Comparison of ENCODE assay signal across 13 cellular contexts in the genomic region with DNA sequence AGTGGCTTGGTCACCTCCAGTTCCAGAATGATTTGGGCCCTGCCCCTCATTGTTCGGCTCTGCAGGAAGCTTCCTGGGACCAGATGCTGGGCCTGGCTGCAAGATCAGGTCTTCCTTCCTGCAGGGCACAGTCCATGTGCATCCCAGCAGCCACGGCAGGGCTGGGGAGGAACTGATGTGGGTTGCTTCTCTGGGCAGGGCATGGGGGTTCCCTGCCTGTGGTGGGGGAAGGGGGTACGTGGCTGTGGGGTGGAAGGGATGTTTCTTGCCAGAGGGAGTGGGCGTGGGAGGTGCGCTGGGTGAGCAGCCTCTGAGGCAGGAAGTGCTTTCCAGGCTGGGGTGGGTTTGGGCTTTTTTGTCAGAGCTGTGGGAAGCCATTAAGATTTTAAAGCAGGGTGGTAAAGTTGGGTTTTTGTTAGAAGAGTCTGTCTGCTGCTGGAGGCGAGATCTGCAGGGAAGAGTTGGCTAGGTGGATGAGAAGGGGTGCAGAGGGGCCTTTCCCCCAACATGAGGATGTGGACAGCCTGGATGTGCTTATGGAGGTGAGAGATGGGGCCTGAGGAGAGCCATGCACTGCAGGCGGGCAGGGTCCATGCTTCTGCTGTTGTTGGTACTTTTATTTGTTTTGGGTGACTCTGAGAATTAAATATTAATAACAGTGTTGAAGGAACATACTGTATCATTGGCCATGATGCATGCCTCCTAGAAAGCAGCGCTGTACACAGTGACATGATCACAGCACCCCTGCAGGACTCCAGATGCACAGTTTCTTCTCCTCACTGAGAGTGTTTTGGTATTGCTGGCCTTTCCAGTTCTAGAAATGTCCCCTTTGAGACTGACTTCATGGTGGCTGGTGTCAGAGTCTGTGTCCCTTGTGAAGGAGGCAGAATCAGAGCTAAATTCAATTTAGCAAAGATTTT. TPM values are rescaled to one million over a fixed set of nuclear protein-coding genes. Genes with fewer than 3 reads are reported as not detected.
DNase-seq lines count a peak whose midpoint lies in the region; ATAC-seq, FAIRE-seq and TF ChIP-seq lines count a peak whose summit lies in the region.
"Had no signal": no experiment of that assay in that cellular context is flagged by ENCODE, and none has a peak within 500 bp of the region (broad histone marks: within the 10 kb centered on the region; RNA-seq: fewer than 3 reads in every experiment).

No MANE protein-coding gene starts in this region.

- H3K9me3 ChIP-seq in CD8-positive, alpha-beta T cell (ENCODE audit: low read length): no peaks in the 10 kb centered on the region
- no peaks in the 10 kb centered on the region for H3K9me3 ChIP-seq in Panc1 (ENCODE audit: control insufficient read depth, insufficient read depth, low read depth, low read length)
- no peaks in the 10 kb centered on the region for H3K9me3 ChIP-seq in neural progenitor cell (ENCODE audit: low read depth)
- H3K9me3 ChIP-seq: Peyer's patch had no signal

- no peak overlapping the region for H3K9ac ChIP-seq in neural progenitor cell

- H3K4me1 ChIP-seq in CD8-positive, alpha-beta T cell (ENCODE audit: insufficient read depth, low read length): peaks cover 63% of the 10 kb centered on the region
- H3K4me1 ChIP-seq in Panc1 (ENCODE audit: control insufficient read depth, insufficient read depth, low read length) (no peaks in the 10 kb centered on the region; the same call in 1 of the 2 replicates), neural progenitor cell (peaks cover 8% of the 10 kb centered on the region)

- no peak overlapping the region for H3K27ac ChIP-seq in CD8-positive, alpha-beta T cell (ENCODE audit: low read depth, low read length)
- H3K27ac ChIP-seq in Panc1 (ENCODE audit: low read length) (no peak overlapping the region), neural progenitor cell (no peak overlapping the region)
- H3K27ac ChIP-seq: hepatocyte had no signal

- no peak overlapping the region for H2AFZ ChIP-seq in neural progenitor cell (replicated peaks)
- H2AFZ ChIP-seq: hepatocyte had no signal

- peaks cover 74% of the 10 kb centered on the region for H3K4me1 Mint-ChIP-seq in CD8-positive, alpha-beta T cell (ENCODE audit: low read depth)
- peaks cover 10% of the 10 kb centered on the region for H3K4me1 Mint-ChIP-seq in neural progenitor cell

- H3K4me2 ChIP-seq in neural progenitor cell: no peak overlapping the region
- H3K4me2 ChIP-seq: hepatocyte had no signal

- H3K4me3 ChIP-seq in CD8-positive, alpha-beta T cell (ENCODE audit: low read depth, low read length): peak overlapping the region; percentile 13
- H3K4me3 ChIP-seq in Panc1 (ENCODE audit: low read depth in 2 of 2, low read length in 2 of 2) (no peak overlapping the region), neural progenitor cell (no peak overlapping the region)
- H3K4me3 ChIP-seq: hepatocyte, Peyer's patch had no signal

- in situ Hi-C loops in Panc1 (cut with HindIII; ENCODE audit: low pct_unique_long_range_greater_than_20kb, low sequenced_read_pairs): loop anchor here (5.0 kb wide), 1 partner anchor 52 kb away; no protein-coding TSS in a partner anchor

- H3K4me3 Mint-ChIP-seq in CD8-positive, alpha-beta T cell: peak overlapping the region; percentile 54
- H3K4me3 Mint-ChIP-seq in neural progenitor cell: peak overlapping the region; percentile 43

- no TSS peak for BruUV-seq in Panc1 (replicated peaks; lab: Mats Ljungman, UMichigan)

- H4K20me1 ChIP-seq in neural progenitor cell (ENCODE audit: low read depth): no peaks in the 10 kb centered on the region

- no peaks in the 10 kb centered on the region for H3K79me2 ChIP-seq in neural progenitor cell (ENCODE audit: low read depth)
- H3K79me2 ChIP-seq: hepatocyte had no signal

- peaks cover 7% of the 10 kb centered on the region for H3K36me3 ChIP-seq in CD8-positive, alpha-beta T cell (ENCODE audit: insufficient read depth, low read length)
- H3K36me3 ChIP-seq in Panc1 (ENCODE audit: control insufficient read depth, insufficient read depth, low read length) (no peaks in the 10 kb centered on the region; the same call in 1 of the 2 replicates), neural progenitor cell (no peaks in the 10 kb centered on the region)

- no peaks in the 10 kb centered on the region for H3K27me3 ChIP-seq in CD8-positive, alpha-beta T cell (ENCODE audit: insufficient read depth, low read length)
- no peaks in the 10 kb centered on the region for H3K27me3 ChIP-seq in Panc1 (ENCODE audit: control insufficient read depth, insufficient read depth, low read length)
- no peaks in the 10 kb centered on the region for H3K27me3 ChIP-seq in neural progenitor cell
- H3K27me3 ChIP-seq: hepatocyte, Peyer's patch had no signal

- POLR2A ChIA-PET in CD8-positive, alpha-beta T cell (lab: Charles Lee): interaction anchor here (0.9 to 2.2 kb wide), 8 partner anchors 11 to 132 kb away, joined by 3 to 8 read pairs (median 4); no protein-coding TSS in a partner anchor
- POLR2A ChIA-PET in Panc1 (lab: Charles Lee): no interaction called here

- H3K27me3 Mint-ChIP-seq in CD8-positive, alpha-beta T cell (ENCODE audit: low read depth): no peaks in the 10 kb centered on the region
- H3K27me3 Mint-ChIP-seq in neural progenitor cell (ENCODE audit: insufficient read depth, low read depth): peaks cover 7% of the 10 kb centered on the region

- intact Hi-C loops in CD8-positive, alpha-beta T cell (cut with DNase I, micrococcal nuclease): loop anchor here (2.0 to 5.0 kb wide), 2 partner anchors 13 to 42 kb away; no protein-coding TSS in a partner anchor
- intact Hi-C loops in Panc1 (cut with micrococcal nuclease; ENCODE audit: unreplicated experiment): no loop called here

- peak; percentile 64 for ATAC-seq in CD8-positive, alpha-beta T cell
- ATAC-seq in Panc1 (peak; percentile 17; the same call in 1 of the 2 replicates), GM19023 (IDR thresholded peaks at IDR 0.05; ENCODE audit: unreplicated experiment) (no peak)
- peak; percentile 58 to 70 for ATAC-seq in activated naive CD4-positive, alpha-beta T cell treated with anti-CD3 and anti-CD28 coated beads, Interleukin-2, amount 50 U/mL, for 72 hours

- CTCF ChIA-PET in CD8-positive, alpha-beta T cell (lab: Charles Lee): interaction anchor here (1.2 to 20.8 kb wide), 5 partner anchors 16 to 138 kb away, joined by 3 to 847 read pairs (median 4); no protein-coding TSS in a partner anchor
- CTCF ChIA-PET in Panc1 (lab: Charles Lee): no interaction called here

- FAIRE-seq in GM19239 (lab: Jason Lieb, UNC): no peak
- FAIRE-seq: urothelium cell line had no signal

- TF ChIP-seq CTCF in CD8-positive, alpha-beta T cell (IDR thresholded peaks at IDR 0.05): no peak
- TF ChIP-seq CTCF in Panc1 (IDR thresholded peaks at IDR 0.05) (no peak), neural progenitor cell (IDR thresholded peaks at IDR 0.05) (no peak)

- peak overlapping the region; percentile 87 for H3K27ac Mint-ChIP-seq in CD8-positive, alpha-beta T cell
- H3K27ac Mint-ChIP-seq in activated naive CD4-positive, alpha-beta T cell treated with anti-CD3 and anti-CD28 coated beads, Interleukin-2, amount 50 U/mL, for 72 hours: peak overlapping the region; percentile 66 to 82
- peak overlapping the region; percentile 82 for H3K27ac Mint-ChIP-seq in neural progenitor cell

- no peaks in the 10 kb centered on the region for H3K9me3 Mint-ChIP-seq in CD8-positive, alpha-beta T cell
- no peaks in the 10 kb centered on the region for H3K9me3 Mint-ChIP-seq in activated naive CD4-positive, alpha-beta T cell treated with anti-CD3 and anti-CD28 coated beads, Interleukin-2, amount 50 U/mL, for 72 hours
- H3K9me3 Mint-ChIP-seq in neural progenitor cell: peaks cover 3% of the 10 kb centered on the region

- H3F3A ChIP-seq in neural progenitor cell (ENCODE audit: low read depth): no peaks in the 10 kb centered on the region

- DNase-seq in CD8-positive, alpha-beta T cell: peak in 4 of 7 experiments; percentile 37 to 68 (median 58)
- DNase-seq in Panc1 (ENCODE audit: low read depth, low spot score) (no peak), neural progenitor cell (ENCODE audit: low spot score) (peak; percentile 15), inferior parietal cortex (ENCODE audit: extremely low spot score) (no peak), KG1 (lab: John Stamatoyannopoulos, UW) (no peak), GM19239 (ENCODE audit: insufficient read length, low spot score) (no peak)
- DNase-seq in activated naive CD4-positive, alpha-beta T cell treated with anti-CD3 and anti-CD28 coated beads, Interleukin-2, amount 50 U/mL, for 72 hours (ENCODE audit: low spot score in 2 of 2): no peak
- DNase-seq: effector CD4-positive, alpha-beta T cell; NCI-H1092 had no signal

- peaks cover 41% of the 10 kb centered on the region for H3K36me3 Mint-ChIP-seq in CD8-positive, alpha-beta T cell
- peaks cover 5 to 15% of the 10 kb centered on the region in 2 donors for H3K36me3 Mint-ChIP-seq in activated naive CD4-positive, alpha-beta T cell treated with anti-CD3 and anti-CD28 coated beads, Interleukin-2, amount 50 U/mL, for 72 hours
- peaks cover 24% of the 10 kb centered on the region for H3K36me3 Mint-ChIP-seq in neural progenitor cell

RNA-seq across cellular contexts. Expression of gene DGKD, which starts 45.3 kb away (rescaled TPM):
- total RNA-seq in CD8-positive, alpha-beta T cell: 100 to 1,000 TPM; 209 to 244 TPM
- total RNA-seq in Panc1 (2021; ENCODE audit: unreplicated experiment): 89.0 TPM
- 80.5 TPM for polyA plus RNA-seq in Panc1 (2012; ENCODE audit: insufficient read length)
- 10 to 100 TPM; 63.2 to 94.8 TPM for total RNA-seq in activated naive CD4-positive, alpha-beta T cell treated with anti-CD3 and anti-CD28 coated beads, Interleukin-2, amount 50 U/mL, for 72 hours
- total RNA-seq in neural progenitor cell (ENCODE audit: low replicate concordance): 10.9 and 22.0 TPM in 2 replicates

Comparison
In these comparisons a context has a peak if more than half of its experiments do, and no peak if none do; other contexts are left out.
1. DNase-seq: peak in CD8-positive, alpha-beta T cell (4 of 7) and neural progenitor cell (single experiment); none in Panc1 (single experiment), activated naive CD4-positive, alpha-beta T cell treated with anti-CD3 and anti-CD28 coated beads, Interleukin-2, amount 50 U/mL, for 72 hours (0 of 2), inferior parietal cortex (single experiment), KG1 (single experiment) and GM19239 (single experiment).
2. Peak in every context shown above with its lines, with median percentiles within 50 percentile points of each other: H3K27ac Mint-ChIP-seq.